ENCODE assay signal across 30 cellular contexts in genomic region chr4:184938871-184939270, GRCh38.
"Had no signal": no experiment of that assay in that cellular context is flagged by ENCODE, and none has a peak within 500 bp of the region (broad histone marks: within the 10 kb centered on the region; RNA-seq: fewer than 3 reads in every experiment).

No MANE protein-coding gene starts in this region.

- H3K27ac ChIP-seq: left lung, lower lobe of right lung, neutrophil, pancreas, prostate gland, skin epidermis, stomach, testis, thyroid gland, transverse colon, upper lobe of right lung had no signal

- H3K4me3 ChIP-seq: left lung, lower lobe of right lung, pancreas, prostate gland, skin epidermis, stomach, testis, thyroid gland, transverse colon, upper lobe of right lung had no signal

- H3K36me3 Mint-ChIP-seq: immature natural killer cell; naive thymus-derived CD8-positive, alpha-beta T cell had no signal

- H3K4me1 ChIP-seq: lower lobe of right lung, testis, upper lobe of right lung had no signal

- H3K4me1 Mint-ChIP-seq: immature natural killer cell; naive thymus-derived CD8-positive, alpha-beta T cell; neural crest cell; stimulated activated naive B cell treated with anti-CD40 and anti-IgM and Interleukin-4, amounts not matched to agents 10 μg/mL and 1 μg/mL and 100 μg/mL, for 72 hours had no signal

- H3K9me3 Mint-ChIP-seq: immature natural killer cell; stimulated activated naive B cell treated with anti-CD40 and anti-IgM and Interleukin-4, amounts not matched to agents 10 μg/mL and 1 μg/mL and 100 μg/mL, for 72 hours had no signal

- H3K27me3 ChIP-seq: left lung, neutrophil, pancreas, stomach, testis, thyroid gland, transverse colon, upper lobe of right lung had no signal

- DNase-seq: hippocampal formation; immature natural killer cell; kidney; left colon; left lung; lower lobe of right lung; mammary epithelial cell; mesenchymal stem cell; naive thymus-derived CD8-positive, alpha-beta T cell; occipital lobe; pancreas; posterior cingulate gyrus; retina; right cardiac atrium; stimulated activated CD4-positive, alpha-beta T cell treated with anti-CD3 and anti-CD28 coated beads, Interleukin-12 subunit alpha, Interleukin-12 subunit beta, amount 100 ng/mL, for 4 hours; stimulated activated CD4-positive, alpha-beta T cell treated with anti-CD3 and anti-CD28 coated beads, Interleukin-15, amount 100 ng/mL, for 24 hours; stimulated activated CD4-positive, alpha-beta T cell treated with anti-CD3 and anti-CD28 coated beads, Interleukin-2, amount 100 ng/mL, for 24 hours; stimulated activated CD4-positive, alpha-beta T cell treated with anti-CD3 and anti-CD28 coated beads, Interleukin-4, amount 100 ng/mL, for 1 hour; stimulated activated naive B cell treated with anti-CD40 and anti-IgM and Interleukin-4, amounts not matched to agents 10 μg/mL and 1 μg/mL and 100 μg/mL, for 72 hours; stimulated activated naive CD8-positive, alpha-beta T cell treated with anti-CD3 and anti-CD28 coated beads, Interleukin-15, Interleukin-2, amounts not matched to agents 100 U/mL and 50 U/mL, for 24 hours; stomach; testis; thyroid gland; transverse colon; upper lobe of right lung had no signal

- H3K9me3 ChIP-seq: left lung, lower lobe of right lung, neutrophil, pancreas, prostate gland, stomach, testis, thyroid gland, transverse colon, upper lobe of right lung had no signal

- H3K36me3 ChIP-seq: left lung, lower lobe of right lung, neutrophil, pancreas, prostate gland, stomach, thyroid gland, transverse colon, upper lobe of right lung had no signal

- H3K27ac Mint-ChIP-seq: immature natural killer cell; naive thymus-derived CD8-positive, alpha-beta T cell; nephron; stimulated activated naive B cell treated with anti-CD40 and anti-IgM and Interleukin-4, amounts not matched to agents 10 μg/mL and 1 μg/mL and 100 μg/mL, for 72 hours had no signal

- H3K4me3 Mint-ChIP-seq: immature natural killer cell; naive thymus-derived CD8-positive, alpha-beta T cell; nephron; neural crest cell; stimulated activated naive B cell treated with anti-CD40 and anti-IgM and Interleukin-4, amounts not matched to agents 10 μg/mL and 1 μg/mL and 100 μg/mL, for 72 hours had no signal
